ENCODE assay signal across 25 cellular contexts in the genomic region with DNA sequence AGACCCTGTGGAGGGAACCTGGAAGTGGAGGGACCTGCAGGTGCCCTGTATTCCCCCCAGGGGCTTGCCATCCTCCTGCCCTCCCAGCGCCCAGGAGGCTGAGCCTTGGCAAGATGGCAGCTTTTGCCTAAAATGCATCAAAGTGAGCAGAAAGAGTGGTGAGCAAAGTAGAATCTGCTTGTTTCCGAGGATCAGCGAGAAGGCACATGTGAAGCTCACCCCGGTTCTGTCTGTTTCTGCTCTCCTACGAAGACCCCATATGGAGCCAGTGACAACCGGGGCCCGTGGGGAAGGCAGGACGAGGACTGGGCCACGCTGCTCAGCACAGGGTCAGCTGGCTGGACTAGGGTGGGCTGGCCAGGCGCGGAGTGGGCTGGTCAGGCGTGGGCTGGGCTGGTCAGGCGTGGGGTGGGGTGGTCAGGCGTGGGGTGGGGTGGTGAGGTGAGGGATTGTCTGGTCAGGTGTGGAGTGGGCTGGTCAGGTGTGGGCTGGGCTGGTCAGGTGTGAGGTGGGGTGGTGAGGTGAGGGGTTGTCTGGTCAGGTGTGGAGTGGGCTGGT. TPM values are rescaled to one million over a fixed set of nuclear protein-coding genes. Genes with fewer than 3 reads are reported as not detected.
DNase-seq lines count a peak whose midpoint lies in the region; ATAC-seq, FAIRE-seq and TF ChIP-seq lines count a peak whose summit lies in the region.
"Had no signal": no experiment of that assay in that cellular context is flagged by ENCODE, and none has a peak within 500 bp of the region (broad histone marks: within the 10 kb centered on the region; RNA-seq: fewer than 3 reads in every experiment).

No MANE protein-coding gene starts in this region.

- intact Hi-C loops in Right ventricle myocardium superior (cut with DNase I) (no loop called here), upper lobe of right lung (cut with DNase I) (no loop called here)
- intact Hi-C loops in dendritic cell treated with granulocyte-macrophage colony-stimulating factor and Interleukin-4, amounts not matched to agents 40 ng/mL and 50 ng/mL, for 4 days (cut with micrococcal nuclease): no loop called here

- H3K27me3 Mint-ChIP-seq in dendritic cell treated with granulocyte-macrophage colony-stimulating factor and Interleukin-4, amounts not matched to agents 40 ng/mL and 50 ng/mL, for 4 days: peaks cover 2% of the 10 kb centered on the region

- H3K4me1 ChIP-seq in right atrium auricular region (peaks cover 0 to 6% of the 10 kb centered on the region in 2 donors), upper lobe of right lung (peaks cover 5% of the 10 kb centered on the region)
- H3K4me1 ChIP-seq: colonic mucosa had no signal

- DNase-seq in DMS 273 (lab: John Stamatoyannopoulos, UW; ENCODE audit: unreplicated experiment) (peak; percentile 47), DMS 273 treated with DMSO at 0.1 percent for 48 hours (lab: John Stamatoyannopoulos, UW) (no peak), Right ventricle myocardium superior (peak; percentile 13), right atrium auricular region (ENCODE audit: low spot score) (no peak), upper lobe of right lung (peak; percentile 61), HTR-8/SVneo (ENCODE audit: insufficient read length, low spot score) (no peak)
- DNase-seq: colonic mucosa; HFFc6; NCI-H1417; OCI-M1; SHP77 treated with DMSO at 0.1 percent for 48 hours; small intestine; stimulated activated CD4-positive, alpha-beta T cell treated with anti-CD3 and anti-CD28 coated beads, Interleukin-4, amount 100 ng/mL, for 1 hour; stomach had no signal

- TF ChIP-seq CTCF in right atrium auricular region (IDR thresholded peaks at IDR 0.05) (no peak), upper lobe of right lung (IDR thresholded peaks at IDR 0.05) (no peak)

- H3K9me3 ChIP-seq in right atrium auricular region (no peaks in the 10 kb centered on the region), upper lobe of right lung (no peaks in the 10 kb centered on the region)
- H3K9me3 ChIP-seq: colonic mucosa, heart left ventricle, stomach, upper lobe of left lung had no signal

- H3K4me3 ChIP-seq in right atrium auricular region: no peak overlapping the region
- H3K4me3 ChIP-seq in upper lobe of right lung: no peak overlapping the region
- H3K4me3 ChIP-seq: colonic mucosa, heart left ventricle, stomach, upper lobe of left lung had no signal

- no peak overlapping the region for H3K4me3 Mint-ChIP-seq in dendritic cell treated with granulocyte-macrophage colony-stimulating factor and Interleukin-4, amounts not matched to agents 40 ng/mL and 50 ng/mL, for 4 days
- H3K4me3 Mint-ChIP-seq: brain, HFFc6, neural crest cell had no signal

- H3K36me3 Mint-ChIP-seq in dendritic cell treated with granulocyte-macrophage colony-stimulating factor and Interleukin-4, amounts not matched to agents 40 ng/mL and 50 ng/mL, for 4 days (ENCODE audit: low read depth): no peaks in the 10 kb centered on the region
- H3K36me3 Mint-ChIP-seq: brain had no signal

- no peaks in the 10 kb centered on the region for H3K9me3 Mint-ChIP-seq in dendritic cell treated with granulocyte-macrophage colony-stimulating factor and Interleukin-4, amounts not matched to agents 40 ng/mL and 50 ng/mL, for 4 days
- H3K9me3 Mint-ChIP-seq: brain, HFFc6, neural crest cell had no signal

- no peak overlapping the region for H3K27ac ChIP-seq in right atrium auricular region
- no peak overlapping the region for H3K27ac ChIP-seq in upper lobe of right lung
- H3K27ac ChIP-seq: 22Rv1, colonic mucosa, heart left ventricle, stomach, upper lobe of left lung had no signal

- ATAC-seq in Right ventricle myocardium superior (ENCODE audit: poor library complexity) (no peak), upper lobe of right lung (no peak), HG03039 (IDR thresholded peaks at IDR 0.05; ENCODE audit: unreplicated experiment) (no peak)
- ATAC-seq: heart left ventricle, left lobe of liver had no signal

- no peaks in the 10 kb centered on the region for H3K36me3 ChIP-seq in right atrium auricular region
- H3K36me3 ChIP-seq in upper lobe of right lung: no peaks in the 10 kb centered on the region
- H3K36me3 ChIP-seq: colonic mucosa, heart left ventricle, stomach, upper lobe of left lung had no signal

- H3K27ac Mint-ChIP-seq in dendritic cell treated with granulocyte-macrophage colony-stimulating factor and Interleukin-4, amounts not matched to agents 40 ng/mL and 50 ng/mL, for 4 days: peak overlapping the region; percentile 41
- H3K27ac Mint-ChIP-seq: brain, HFFc6 had no signal

- no peak for FAIRE-seq in HTR-8/SVneo (lab: Jason Lieb, UNC)
- FAIRE-seq: D721Med, endothelial cell of umbilical vein, G401.6, small intestine had no signal

- peaks cover 42% of the 10 kb centered on the region for H3K4me1 Mint-ChIP-seq in dendritic cell treated with granulocyte-macrophage colony-stimulating factor and Interleukin-4, amounts not matched to agents 40 ng/mL and 50 ng/mL, for 4 days (ENCODE audit: low read depth)
- H3K4me1 Mint-ChIP-seq: brain, neural crest cell had no signal

- no peaks in the 10 kb centered on the region for H3K27me3 ChIP-seq in right atrium auricular region
- peaks cover 9% of the 10 kb centered on the region for H3K27me3 ChIP-seq in upper lobe of right lung
- H3K27me3 ChIP-seq: upper lobe of left lung had no signal

RNA-seq across cellular contexts. Expression of a gene that starts 5.2 kb away (rescaled TPM):
- total RNA-seq in Right ventricle myocardium superior (2.0 TPM), right atrium auricular region (1 to 10 TPM; 2.5 to 2.7 TPM), upper lobe of right lung (7.4 TPM)

RNA-seq across cellular contexts. Expression of a gene that starts 10.2 kb away (rescaled TPM):
- total RNA-seq in Right ventricle myocardium superior: 110 TPM
- 10 to 100 TPM; 42.4 to 45.6 TPM for total RNA-seq in right atrium auricular region
- total RNA-seq in upper lobe of right lung: 88.7 TPM

RNA-seq across cellular contexts. Expression of a gene that starts 26.9 kb away (rescaled TPM):
- total RNA-seq in Right ventricle myocardium superior (25.1 TPM), right atrium auricular region (10 to 100 TPM; 17.5 to 26.9 TPM), upper lobe of right lung (40.3 TPM)

RNA-seq across cellular contexts. Expression of a gene that starts 30.4 kb away (rescaled TPM):
- 106 TPM for total RNA-seq in Right ventricle myocardium superior
- 100 to 1,000 TPM in 1 of 2 donors, 10 to 100 TPM in 1; 98.3 to 121 TPM for total RNA-seq in right atrium auricular region
- total RNA-seq in upper lobe of right lung: 125 TPM

RNA-seq across cellular contexts. Expression of a gene that starts 53.7 kb away (rescaled TPM):
- 23.6 TPM for total RNA-seq in Right ventricle myocardium superior
- total RNA-seq in right atrium auricular region: 10 to 100 TPM; 16.2 to 19.7 TPM
- 24.8 TPM for total RNA-seq in upper lobe of right lung

Comparison
In these comparisons a context has a peak if more than half of its experiments do, and no peak if none do; other contexts are left out.
1. DNase-seq: peak in DMS 273 (single experiment), Right ventricle myocardium superior (single experiment) and upper lobe of right lung (single experiment); none in DMS 273 treated with DMSO at 0.1 percent for 48 hours (single experiment), right atrium auricular region (single experiment) and HTR-8/SVneo (single experiment).